ENCODE assay signal across 27 cellular contexts in genomic region chr13:45184693-45185092, GRCh38. TPM values are rescaled to one million over a fixed set of nuclear protein-coding genes. Genes with fewer than 3 reads are reported as not detected.
"Had no signal": no experiment of that assay in that cellular context is flagged by ENCODE, and none has a peak within 500 bp of the region (broad histone marks: within the 10 kb centered on the region; RNA-seq: fewer than 3 reads in every experiment).

No MANE protein-coding gene starts in this region.

- H3K9me3 Mint-ChIP-seq: activated naive CD8-positive, alpha-beta T cell treated with anti-CD3 and anti-CD28 coated beads, Interleukin-2, amount 10 ng/mL, durations not matched to agents 7 days and 5 days; activated T-cell treated with anti-CD3 and anti-CD28 coated beads, Interleukin-2, amount 50 U/mL, for 72 hours; T-cell; T-helper 2 cell treated with Interferon-gamma antibody and Interleukin-4, amounts not matched to agents 5 μg/mL and 100 μg/mL, for 36 hours had no signal

- H3K27me3 Mint-ChIP-seq: activated naive CD8-positive, alpha-beta T cell treated with anti-CD3 and anti-CD28 coated beads, Interleukin-2, amount 10 ng/mL, durations not matched to agents 7 days and 5 days; naive thymus-derived CD8-positive, alpha-beta T cell; T-cell had no signal

- H3K36me3 ChIP-seq: breast epithelium, pancreas, right atrium auricular region, vagina had no signal

- H3K27ac Mint-ChIP-seq: activated naive CD4-positive, alpha-beta T cell treated with anti-CD3 and anti-CD28 coated beads for 36 hours; activated naive CD8-positive, alpha-beta T cell treated with anti-CD3 and anti-CD28 coated beads, Interleukin-2, amount 10 ng/mL, durations not matched to agents 7 days and 5 days; activated T-cell treated with anti-CD3 and anti-CD28 coated beads, Interleukin-2, amount 50 U/mL, for 72 hours; T-helper 2 cell treated with Interferon-gamma antibody and Interleukin-4, amounts not matched to agents 5 μg/mL and 100 μg/mL, for 36 hours had no signal

- H3K4me1 ChIP-seq: breast epithelium, heart right ventricle, lower lobe of right lung, pancreas, psoas muscle, right atrium auricular region, stomach, vagina had no signal

- H3K27me3 ChIP-seq: breast epithelium, heart right ventricle, neutrophil, pancreas, right atrium auricular region, stomach, vagina had no signal

- FAIRE-seq: kidney, pancreas had no signal

- H3K9me3 ChIP-seq: breast epithelium, heart right ventricle, lower lobe of right lung, neutrophil, pancreas, psoas muscle, right atrium auricular region, stomach, vagina had no signal

- H3K4me3 ChIP-seq: breast epithelium, heart right ventricle, lower lobe of right lung, pancreas, psoas muscle, right atrium auricular region, stomach, vagina had no signal

- H3K4me3 Mint-ChIP-seq: activated naive CD4-positive, alpha-beta T cell treated with anti-CD3 and anti-CD28 coated beads for 36 hours; activated naive CD8-positive, alpha-beta T cell treated with anti-CD3 and anti-CD28 coated beads, Interleukin-2, amount 10 ng/mL, durations not matched to agents 7 days and 5 days; activated T-cell treated with anti-CD3 and anti-CD28 coated beads, Interleukin-2, amount 50 U/mL, for 72 hours; naive thymus-derived CD8-positive, alpha-beta T cell; T-cell; T-helper 2 cell treated with Interferon-gamma antibody and Interleukin-4, amounts not matched to agents 5 μg/mL and 100 μg/mL, for 36 hours had no signal

- H3K27ac ChIP-seq: breast epithelium, heart right ventricle, lower lobe of right lung, neutrophil, pancreas, psoas muscle, right atrium auricular region, stomach, vagina, VCaP had no signal

- DNase-seq: activated CD4-positive, CD25-positive, alpha-beta regulatory T cell treated with anti-CD3 and anti-CD28 coated beads, Interleukin-2, amount 50 U/mL, for 72 hours; activated CD8-positive, alpha-beta memory T cell treated with anti-CD3 and anti-CD28 coated beads, Interleukin-2, amount 50 U/mL, for 48 hours; activated effector memory CD4-positive, alpha-beta T cell treated with Interleukin-2 at 50 U/mL for 16 hours; activated naive CD4-positive, alpha-beta T cell treated with anti-CD3 and anti-CD28 coated beads for 36 hours; activated naive CD8-positive, alpha-beta T cell treated with anti-CD3 and anti-CD28 coated beads, Interleukin-2, amount 10 ng/mL, durations not matched to agents 7 days and 5 days; activated T-cell treated with anti-CD3 and anti-CD28 coated beads, Interleukin-2, amount 50 U/mL, for 72 hours; amniotic stem cell; cortex of kidney; heart right ventricle; kidney; lower lobe of right lung; naive thymus-derived CD8-positive, alpha-beta T cell; pancreas; psoas muscle; stimulated activated CD4-positive, alpha-beta T cell treated with anti-CD3 and anti-CD28 coated beads, Interleukin-4, amount 100 ng/mL, for 4 hours; stomach; T-cell; trophoblast cell had no signal

- ATAC-seq: activated T-cell treated with anti-CD3 and anti-CD28 coated beads, Interleukin-2, amount 50 U/mL, for 72 hours; heart right ventricle; left lobe of liver; lower lobe of right lung; naive thymus-derived CD8-positive, alpha-beta T cell; pancreas; psoas muscle; T-cell had no signal

RNA-seq across cellular contexts. Expression of gene KCTD4, which starts 16.2 kb away (rescaled TPM):
- total RNA-seq: activated CD8-positive, alpha-beta memory T cell treated with anti-CD3 and anti-CD28 coated beads for 36 hours; activated naive CD4-positive, alpha-beta T cell treated with anti-CD3 and anti-CD28 coated beads for 36 hours; activated naive CD8-positive, alpha-beta T cell treated with anti-CD3 and anti-CD28 coated beads, Interleukin-2, amount 10 ng/mL, durations not matched to agents 7 days and 5 days; activated T-cell treated with anti-CD3 and anti-CD28 coated beads, Interleukin-2, amount 50 U/mL, for 72 hours; left lobe of liver; lower lobe of right lung; mesenteric fat pad; naive thymus-derived CD8-positive, alpha-beta T cell; psoas muscle; stomach; T-cell; vagina had no signal
